Comparison of ENCODE assay signal across 8 cellular contexts in the genomic region with DNA sequence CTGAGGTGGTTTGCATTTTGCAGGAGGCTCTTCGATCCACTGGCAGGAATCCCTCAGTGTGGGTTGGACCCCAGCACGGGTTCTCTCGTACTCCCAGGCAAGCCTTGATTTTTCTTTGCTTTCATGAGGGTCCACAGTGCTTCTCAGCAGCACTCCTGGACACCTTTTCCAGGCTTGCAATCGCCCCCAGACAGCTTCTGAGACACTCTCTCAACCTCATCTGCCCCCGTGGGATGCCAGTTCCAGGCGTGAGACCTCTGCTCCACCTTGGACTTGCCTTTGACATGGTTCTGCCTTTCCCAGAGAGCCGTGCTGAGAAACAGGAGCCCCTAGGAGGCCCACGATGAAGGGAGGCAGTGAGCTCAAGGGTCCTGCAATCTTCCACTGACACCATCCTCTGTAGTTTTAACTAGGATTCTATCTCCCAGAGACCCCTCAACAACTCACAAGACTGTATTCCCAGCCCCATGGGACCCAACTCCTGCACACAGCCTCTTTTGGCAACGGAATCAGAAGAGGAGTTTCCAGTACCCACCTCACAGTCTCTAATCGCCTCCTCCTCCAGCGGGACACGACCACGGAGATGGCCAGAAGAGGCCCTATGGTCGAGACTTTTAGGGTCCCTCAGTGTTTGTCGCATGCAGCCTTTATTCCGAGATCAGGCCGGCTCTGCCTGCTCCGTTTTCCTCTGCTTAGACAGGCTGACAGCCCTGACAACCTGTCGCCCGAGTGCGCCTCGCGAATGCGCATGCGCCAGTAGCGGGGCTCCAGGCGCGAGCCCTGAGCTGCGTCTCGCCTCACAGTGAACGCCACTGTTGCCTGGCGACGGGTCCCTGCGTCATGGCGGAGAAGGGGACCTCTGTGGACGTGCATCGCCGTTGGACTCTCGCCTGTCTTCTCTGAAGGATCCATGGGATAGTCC. TPM values are rescaled to one million over a fixed set of nuclear protein-coding genes. Genes with fewer than 3 reads are reported as not detected.
A peak's percentile ranks its signal among the peaks of the same experiment; 100 is the strongest.
DNase-seq lines count a peak whose midpoint lies in the region; ATAC-seq, FAIRE-seq and TF ChIP-seq lines count a peak whose summit lies in the region.

No MANE protein-coding gene starts in this region.

- no peak for TF ChIP-seq POLR2A in H54 (IDR thresholded peaks at IDR 0.05; ENCODE audit: low read depth, low read length)

- ATAC-seq in GM19023 (IDR thresholded peaks at IDR 0.05; ENCODE audit: unreplicated experiment) (peak; percentile 71), RWPE2 (ENCODE audit: low read depth) (peak; percentile 33; the same call in 2 of the 3 replicates), upper lobe of right lung (peak; percentile 62)

- H3K36me3 ChIP-seq in RWPE2 (ENCODE audit: low read depth) (no peaks in the 10 kb centered on the region), upper lobe of right lung (no peaks in the 10 kb centered on the region)

- DNase-seq in RWPE2 (ENCODE audit: low spot score) (no peak), hepatic stellate cell (ENCODE audit: low spot score) (peak; percentile 64), putamen (ENCODE audit: low spot score) (peak; percentile 78), upper lobe of right lung (peak; percentile 78), amniotic stem cell (lab: John Stamatoyannopoulos, UW) (no peak), H54 (ENCODE audit: insufficient read length, low spot score) (no peak)
- peak; percentile 68 for DNase-seq in activated naive CD4-positive, alpha-beta T cell treated with anti-CD3 and anti-CD28 coated beads, Interleukin-2, amount 50 U/mL, for 16 hours

- H3K4me1 ChIP-seq in RWPE2 (ENCODE audit: insufficient read depth, poor library complexity, severe bottlenecking) (no peaks in the 10 kb centered on the region), upper lobe of right lung (no peaks in the 10 kb centered on the region)

- TF ChIP-seq CTCF in RWPE2 (IDR thresholded peaks at IDR 0.05; ENCODE audit: poor library complexity, severe bottlenecking), result no peak
- TF ChIP-seq CTCF in upper lobe of right lung (IDR thresholded peaks at IDR 0.05), result no peak

- H3K27ac ChIP-seq in RWPE2 (ENCODE audit: poor library complexity, severe bottlenecking) (no peak overlapping the region), upper lobe of right lung (no peak overlapping the region)

- intact Hi-C loops in upper lobe of right lung (cut with DNase I), result no loop called here

- peaks cover 1% of the 10 kb centered on the region for H3K27me3 ChIP-seq in RWPE2 (ENCODE audit: insufficient read depth, poor library complexity, severe bottlenecking)
- no peaks in the 10 kb centered on the region for H3K27me3 ChIP-seq in upper lobe of right lung

- peaks cover 4% of the 10 kb centered on the region for H3K9me3 ChIP-seq in RWPE2 (ENCODE audit: severe bottlenecking)
- no peaks in the 10 kb centered on the region for H3K9me3 ChIP-seq in upper lobe of right lung

- no peak for FAIRE-seq in H54 (lab: Jason Lieb, UNC)

- H3K4me3 ChIP-seq in RWPE2 (ENCODE audit: severe bottlenecking) (no peak overlapping the region), upper lobe of right lung (no peak overlapping the region)

RNA-seq across cellular contexts. Expression of a gene that starts 26.0 kb away (rescaled TPM):
- total RNA-seq in upper lobe of right lung, result 2.3 TPM

Comparison
In these comparisons a context has a peak if more than half of its experiments do, and no peak if none do; other contexts are left out.
1. DNase-seq: peak in activated naive CD4-positive, alpha-beta T cell treated with anti-CD3 and anti-CD28 coated beads, Interleukin-2, amount 50 U/mL, for 16 hours (single experiment), hepatic stellate cell (single experiment), putamen (single experiment) and upper lobe of right lung (single experiment); none in RWPE2 (single experiment), amniotic stem cell (single experiment) and H54 (single experiment).
2. Peak in every context shown above with its lines, with median percentiles within 50 percentile points of each other: ATAC-seq.